7 cellular contexts compared by ENCODE assay signal in genomic region chr2:144515694-144516416, GRCh38. TPM values are rescaled to one million over a fixed set of nuclear protein-coding genes. Genes with fewer than 3 reads are reported as not detected.
A peak's percentile ranks its signal among the peaks of the same experiment; 100 is the strongest.
DNase-seq lines count a peak whose midpoint lies in the region; ATAC-seq, FAIRE-seq and TF ChIP-seq lines count a peak whose summit lies in the region.

No MANE protein-coding gene starts in this region.

- POLR2A ChIA-PET in Panc1 (lab: Charles Lee) (no interaction called here), HepG2 (lab: Yijun Ruan, JAX) (no interaction called here)

- TF ChIP-seq RAD21 in HepG2 (CRISPR knock-in tag; IDR thresholded peaks at IDR 0.05) = no peak

- BruUV-seq in Panc1 (replicated peaks; lab: Mats Ljungman, UMichigan) (no TSS peak), HepG2 (replicated peaks; lab: Mats Ljungman, UMichigan) (no TSS peak)

- no peak for TF ChIP-seq CTCF in Panc1 (IDR thresholded peaks at IDR 0.05)
- no peak for TF ChIP-seq CTCF in breast epithelium (IDR thresholded peaks at IDR 0.05)
- TF ChIP-seq CTCF in HepG2 (CRISPR knock-in tag; IDR thresholded peaks at IDR 0.05) = no peak

- H3K27ac ChIP-seq in Panc1 (ENCODE audit: low read length) (no peak overlapping the region), breast epithelium (peak overlapping the region; percentile 90 to 98), HepG2 (ENCODE audit: extremely low read length, insufficient read depth, low read length) (no peak overlapping the region)

- TF ChIP-seq POLR2A in breast epithelium (IDR thresholded peaks at IDR 0.05) (no peak), HepG2 (IDR thresholded peaks at IDR 0.05; ENCODE audit: insufficient read depth in 1 of 2, low read depth in 2 of 2, low read length in 2 of 2) (no peak)

- in situ Hi-C loops in HAP-1 (cut with MboI; ENCODE audit: low sequenced_read_pairs) (loop anchor here (10.0 kb wide), 1 partner anchor 61 kb away; no protein-coding TSS in a partner anchor), Panc1 (cut with HindIII; ENCODE audit: low pct_unique_long_range_greater_than_20kb, low sequenced_read_pairs) (no loop called here), HepG2 (cut with HindIII; ENCODE audit: extremely low pct_ligation_motif_present, low pct_unique_long_range_greater_than_20kb) (no loop called here)

- H3K4me2 ChIP-seq in HepG2 (ENCODE audit: low read depth, low read length) = peak overlapping the region; percentile 46

- no peak for TF ChIP-seq EP300 in HepG2 (IDR thresholded peaks at IDR 0.05; ENCODE audit: low read depth in 2 of 2, low read length in 2 of 2)
- no peak for TF ChIP-seq EP300 in HepG2 (CRISPR knock-in tag; IDR thresholded peaks at IDR 0.05; ENCODE audit: borderline replicate concordance)

- peak overlapping the region; percentile 51 for H3K4me3 ChIP-seq in HAP-1
- H3K4me3 ChIP-seq in Panc1 (ENCODE audit: low read depth in 2 of 2, low read length in 2 of 2) = peak overlapping the region; percentile 47 to 58
- peak overlapping the region; percentile 58 to 85 (median 79) for H3K4me3 ChIP-seq in breast epithelium
- H3K4me3 ChIP-seq in HepG2 (replicated peaks in 1 of 3; ENCODE audit: insufficient read depth in 1 of 3, low read depth in 2 of 3, low read length in 3 of 3) = peak overlapping the region in 2 of 3 experiments; percentile 31 to 56; a peak in 2 of 6 replicates

- ATAC-seq in Panc1 (no peak), HepG2 (no peak)
- peak; percentile 6 for ATAC-seq in stimulated activated naive CD8-positive, alpha-beta T cell treated with anti-CD3 and anti-CD28 coated beads, Interleukin-15, Interleukin-2, amounts not matched to agents 100 U/mL and 50 U/mL, for 24 hours

- no peaks in the 10 kb centered on the region for H3K9me3 ChIP-seq in HAP-1
- no peaks in the 10 kb centered on the region for H3K9me3 ChIP-seq in Panc1 (ENCODE audit: control insufficient read depth, insufficient read depth, low read depth, low read length)
- H3K9me3 ChIP-seq in breast epithelium = no peaks in the 10 kb centered on the region
- H3K9me3 ChIP-seq in HepG2 (ENCODE audit: low read length) = no peaks in the 10 kb centered on the region

- H3K4me1 ChIP-seq in HAP-1 = peaks cover 48% of the 10 kb centered on the region
- H3K4me1 ChIP-seq in Panc1 (ENCODE audit: control insufficient read depth, insufficient read depth, low read length) = peaks cover 10% of the 10 kb centered on the region; the same call in 1 of the 2 replicates
- H3K4me1 ChIP-seq in breast epithelium = no peaks in the 10 kb centered on the region
- H3K4me1 ChIP-seq in HepG2 (ENCODE audit: insufficient read depth, low read length) = 0 out of 2 replicates have a peak, but pooled peaks cover 5% of the 10 kb centered on the region

- intact Hi-C loops in Panc1 (cut with micrococcal nuclease; ENCODE audit: unreplicated experiment) (no loop called here), breast epithelium (cut with DNase I; ENCODE audit: low total_unique reads) (no loop called here), HepG2 (cut with micrococcal nuclease; ENCODE audit: unreplicated experiment) (loop anchor here (2.0 kb wide), 1 partner anchor 353 kb away; no protein-coding TSS in a partner anchor)

- H3K36me3 ChIP-seq in HAP-1 (replicated peaks) (no peaks in the 10 kb centered on the region), Panc1 (ENCODE audit: control insufficient read depth, insufficient read depth, low read length) (no peaks in the 10 kb centered on the region), breast epithelium (no peaks in the 10 kb centered on the region), HepG2 (replicated peaks in 1 of 2; ENCODE audit: control insufficient read depth in 1 of 2, insufficient read depth in 2 of 2, low read length in 2 of 2) (no peaks in the 10 kb centered on the region)

- no peaks in the 10 kb centered on the region for H3K79me2 ChIP-seq in HepG2 (ENCODE audit: insufficient read depth, low read length)

- no peak for FAIRE-seq in HepG2 (lab: Jason Lieb, UNC)

- H3K9ac ChIP-seq in HepG2 (ENCODE audit: insufficient read depth, low read depth, low read length) = no peak overlapping the region

- peak in 1 of 2 experiments; percentile 63 for DNase-seq in HAP-1 (ENCODE audit: low spot score in 2 of 2)
- no peak for DNase-seq in Panc1 (ENCODE audit: low read depth, low spot score)
- no peak for DNase-seq in breast epithelium (ENCODE audit: low spot score in 2 of 2)
- no peak for DNase-seq in HepG2 (ENCODE audit: low spot score)
- DNase-seq in stimulated activated naive CD8-positive, alpha-beta T cell treated with anti-CD3 and anti-CD28 coated beads, Interleukin-15, Interleukin-2, amounts not matched to agents 100 U/mL and 50 U/mL, for 24 hours = peak; percentile 58
- DNase-seq in NCI-H526 treated with DMSO at 0.1 percent for 48 hours (lab: John Stamatoyannopoulos, UW) = no peak
- DNase-seq in SW480 (ENCODE audit: low spot score) = no peak

- no peaks in the 10 kb centered on the region for H4K20me1 ChIP-seq in HepG2 (ENCODE audit: insufficient read depth, low read length)

- no peak overlapping the region for H2AFZ ChIP-seq in HepG2 (ENCODE audit: low read length)

- H3K27me3 ChIP-seq in HAP-1 (ENCODE audit: low read depth) (no peaks in the 10 kb centered on the region), Panc1 (ENCODE audit: control insufficient read depth, insufficient read depth, low read length) (peaks cover 44% of the 10 kb centered on the region), breast epithelium (peaks cover 0 to 78% of the 10 kb centered on the region in 2 donors), HepG2 (ENCODE audit: control insufficient read depth in 1 of 2, insufficient read depth in 2 of 2, low read length in 2 of 2) (peaks cover 4 to 91% of the 10 kb centered on the region in 2 experiments; a peak in 4 of 5 replicates)

- WGBS in HepG2 (ENCODE audit: low lambda C conversion rate) = 24% methylated on average over 50 of the region's 50 CpGs

- CTCF ChIA-PET in Panc1 (lab: Charles Lee) = no interaction called here
- CTCF ChIA-PET in HepG2 (lab: Yijun Ruan, JAX; ENCODE audit: low intra/inter-chr PET ratio, low total read pairs) = no interaction called here

TF ChIP-seq in HepG2, 621 proteins besides CTCF, POLR2A, EP300 and RAD21:
- TF ChIP-seq, protein P1, sequence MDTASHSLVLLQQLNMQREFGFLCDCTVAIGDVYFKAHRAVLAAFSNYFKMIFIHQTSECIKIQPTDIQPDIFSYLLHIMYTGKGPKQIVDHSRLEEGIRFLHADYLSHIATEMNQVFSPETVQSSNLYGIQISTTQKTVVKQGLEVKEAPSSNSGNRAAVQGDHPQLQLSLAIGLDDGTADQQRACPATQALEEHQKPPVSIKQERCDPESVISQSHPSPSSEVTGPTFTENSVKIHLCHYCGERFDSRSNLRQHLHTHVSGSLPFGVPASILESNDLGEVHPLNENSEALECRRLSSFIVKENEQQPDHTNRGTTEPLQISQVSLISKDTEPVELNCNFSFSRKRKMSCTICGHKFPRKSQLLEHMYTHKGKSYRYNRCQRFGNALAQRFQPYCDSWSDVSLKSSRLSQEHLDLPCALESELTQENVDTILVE (CRISPR knock-in tag; IDR thresholded peaks at IDR 0.05) = no peak
- TF ChIP-seq TGIF2 (CRISPR knock-in tag; IDR thresholded peaks at IDR 0.05) (no peak), ZNF780A (CRISPR knock-in tag; IDR thresholded peaks at IDR 0.05) (no peak), ZNF124 (CRISPR knock-in tag; IDR thresholded peaks at IDR 0.05) (no peak), SMAD3 (CRISPR knock-in tag; IDR thresholded peaks at IDR 0.05) (no peak), EZH2 (conservative IDR thresholded peaks at IDR 0.05; ENCODE audit: low read depth, low read length) (peak; percentile 69; the same call in 1 of the 2 replicates)

RNA-seq across cellular contexts. Expression of gene ZEB2, which starts 4.1 kb away (rescaled TPM):
- total RNA-seq in Panc1 (2021; ENCODE audit: unreplicated experiment) = 1.1 TPM
- 0.10 TPM for polyA plus RNA-seq in Panc1 (2012; ENCODE audit: insufficient read length)
- 100 to 1,000 TPM in 1 of 3 donors, 10 to 100 TPM in 2; 53.7 to 225 (median 83.2) TPM for total RNA-seq in breast epithelium
- not detected in 2 replicates for total RNA-seq in HepG2 (2016; rRNA removed; fragmentation: Illumina TruSeq; extraction: Trizol)
- 0.09 TPM in 1 of 2 replicates, not detected in the other for total RNA-seq in HepG2 (2016; cell fraction: cytosol; rRNA removed; fragmentation: Illumina TruSeq; extraction: Trizol; ENCODE audit: low read depth)
- 0.04 TPM in 1 of 2 replicates, not detected in the other for total RNA-seq in HepG2 (2016; cell fraction: insoluble cytoplasmic fraction; rRNA removed; fragmentation: Illumina TruSeq; extraction: Trizol)
- total RNA-seq in HepG2 (2016; cell fraction: membrane; rRNA removed; fragmentation: Illumina TruSeq; extraction: Trizol) = not detected in 2 replicates
- 0.09 TPM in 1 of 2 replicates, not detected in the other for total RNA-seq in HepG2 (2016; cell fraction: nucleus; rRNA removed; fragmentation: Illumina TruSeq; extraction: Trizol)
- 0.07 and 0.10 TPM in 2 replicates for polyA plus RNA-seq in HepG2 (2011; rRNA removed)
- polyA plus RNA-seq in HepG2 (2011; cell fraction: cytosol; rRNA removed) = 0.03 and 0.05 TPM in 2 replicates
- 0.10 and 0.16 TPM in 2 replicates for polyA plus RNA-seq in HepG2 (2011; cell fraction: nucleus; rRNA removed)
- 0.11 TPM in 1 of 2 replicates, not detected in the other for polyA plus RNA-seq in HepG2 (2012)
- polyA plus RNA-seq in HepG2 (2016; cell fraction: cytosol; fragmentation: Illumina TruSeq; extraction: Trizol; ENCODE audit: low read depth) = not detected in 2 replicates
- polyA plus RNA-seq in HepG2 (2016; cell fraction: insoluble cytoplasmic fraction; fragmentation: Illumina TruSeq; extraction: Trizol; ENCODE audit: low read depth) = 0.07 and 0.12 TPM in 2 replicates
- polyA plus RNA-seq in HepG2 (2016; cell fraction: membrane; fragmentation: Illumina TruSeq; extraction: Trizol; ENCODE audit: low read depth) = not detected in 2 replicates
- not detected in 2 replicates for polyA plus RNA-seq in HepG2 (2016; cell fraction: nucleus; fragmentation: Illumina TruSeq; extraction: Trizol; ENCODE audit: insufficient read depth, low read depth)
- polyA minus RNA-seq in HepG2 (2011; rRNA and poly(A)+ RNA removed; ENCODE audit: low replicate concordance) = 0.84 and 11.3 TPM in 2 replicates
- not detected in 2 replicates for polyA minus RNA-seq in HepG2 (2011; cell fraction: cytosol; rRNA and poly(A)+ RNA removed)
- 0.13 and 0.62 TPM in 2 replicates for polyA minus RNA-seq in HepG2 (2011; cell fraction: nucleus; rRNA and poly(A)+ RNA removed)

Comparison
In these comparisons a context has a peak if more than half of its experiments do, and no peak if none do; other contexts are left out.
1. H3K27ac ChIP-seq: peak in breast epithelium (2 of 2); none in Panc1 (single experiment) and HepG2 (single experiment).
2. RNA of gene ZEB2, which starts 4.1 kb away (total RNA-seq): 53.7 to 225 TPM in breast epithelium; 1.1 TPM in Panc1 (single experiment) and 0.04 to 0.09 TPM in HepG2; every median in the first group is over 10 times any median in the second.
3. Peak in every context shown above with its lines, with median percentiles within 50 percentile points of each other: H3K4me3 ChIP-seq.